ENCODE assay signal across 8 cellular contexts in genomic region chr10:22321831-22322662, GRCh38.
DNase-seq lines count a peak whose midpoint lies in the region; ATAC-seq and TF ChIP-seq lines count a peak whose summit lies in the region.

No MANE protein-coding gene starts in this region.

- H3K4me2 ChIP-seq in DOHH2 (ENCODE audit: low read length) (peak overlapping the region; percentile 71), MM.1S (ENCODE audit: low read depth, low read length) (peak overlapping the region; percentile 81)

- H3K9me3 ChIP-seq in DOHH2 (ENCODE audit: control insufficient read depth, insufficient read depth, low read length) (no peaks in the 10 kb centered on the region), MM.1S (replicated peaks; ENCODE audit: insufficient read depth, low read length) (no peaks in the 10 kb centered on the region), iPS-20b (ENCODE audit: insufficient read depth, low read depth, low read length) (no peaks in the 10 kb centered on the region)

- DNase-seq in MM.1S (no peak), astrocyte of the cerebellum (ENCODE audit: low read depth) (no peak), NCI-H1436 treated with DMSO at 0.1 percent for 48 hours (lab: John Stamatoyannopoulos, UW) (no peak), OCI-M2 (lab: John Stamatoyannopoulos, UW; ENCODE audit: unreplicated experiment) (no peak)

- H3K4me1 ChIP-seq in DOHH2 (ENCODE audit: control insufficient read depth, low read length), result peaks cover 43% of the 10 kb centered on the region
- H3K4me1 ChIP-seq in MM.1S (ENCODE audit: low read length), result peaks cover 45% of the 10 kb centered on the region
- peaks cover 39% of the 10 kb centered on the region; the same call in 1 of the 2 replicates for H3K4me1 ChIP-seq in iPS-20b (ENCODE audit: insufficient read depth, low read length)

- H3K27me3 ChIP-seq in DOHH2 (ENCODE audit: control insufficient read depth, low read length) (peaks cover 80% of the 10 kb centered on the region), MM.1S (replicated peaks; ENCODE audit: insufficient read depth, low read length) (peaks cover 18% of the 10 kb centered on the region), iPS-20b (ENCODE audit: insufficient read depth, low read length) (peaks cover 82% of the 10 kb centered on the region)

- peak overlapping the region; percentile 73 for H3K4me3 ChIP-seq in DOHH2 (ENCODE audit: low read length)
- H3K4me3 ChIP-seq in MM.1S (ENCODE audit: low read length), result peak overlapping the region; percentile 70
- H3K4me3 ChIP-seq in astrocyte of the cerebellum (ENCODE audit: low read depth, low read length), result peak overlapping the region; percentile 73
- H3K4me3 ChIP-seq in iPS-20b (ENCODE audit: low read length), result peak overlapping the region; percentile 56
- H3K4me3 ChIP-seq in skin epidermis, result peak overlapping the region; percentile 39 to 89 (median 55)

- ATAC-seq in GM21737 (IDR thresholded peaks at IDR 0.05; ENCODE audit: unreplicated experiment), result no peak

- H2AFZ ChIP-seq in MM.1S (ENCODE audit: low read length), result no peak overlapping the region

- H3K27ac ChIP-seq in DOHH2 (ENCODE audit: low read depth, low read length) (no peak overlapping the region), MM.1S (ENCODE audit: low read length) (no peak overlapping the region), iPS-20b (ENCODE audit: low read length) (no peak overlapping the region), skin epidermis (peak overlapping the region in 7 of 21 experiments; percentile 24 to 80 (median 50))

- no peaks in the 10 kb centered on the region for H3K9me2 ChIP-seq in DOHH2 (replicated peaks; ENCODE audit: control insufficient read depth, low read length)
- no peaks in the 10 kb centered on the region for H3K9me2 ChIP-seq in MM.1S (replicated peaks; ENCODE audit: insufficient read depth, low read length)

- in situ Hi-C loops in astrocyte of the cerebellum (cut with HindIII; ENCODE audit: low sequenced_read_pairs), result loop anchor here (25.0 kb wide), 1 partner anchor 240 kb away; no protein-coding TSS in a partner anchor

- TF ChIP-seq CTCF in DOHH2 (IDR thresholded peaks at IDR 0.05; ENCODE audit: low read depth, low read length, poor library complexity, severe bottlenecking) (no peak), MM.1S (IDR thresholded peaks at IDR 0.05; ENCODE audit: low read length) (no peak), astrocyte of the cerebellum (IDR thresholded peaks at IDR 0.05; ENCODE audit: low read depth, low read length, missing control alignments) (no peak)

- H3K79me2 ChIP-seq in DOHH2 (ENCODE audit: control insufficient read depth, low read length), result no peaks in the 10 kb centered on the region
- H3K79me2 ChIP-seq in MM.1S (ENCODE audit: low read length), result peaks cover 74% of the 10 kb centered on the region

- no peaks in the 10 kb centered on the region for H3K36me3 ChIP-seq in DOHH2 (ENCODE audit: control insufficient read depth, low read length)
- no peaks in the 10 kb centered on the region for H3K36me3 ChIP-seq in MM.1S (replicated peaks; ENCODE audit: insufficient read depth, low read length)
- H3K36me3 ChIP-seq in iPS-20b (ENCODE audit: insufficient read depth, low read depth, low read length), result no peaks in the 10 kb centered on the region

- H3K9ac ChIP-seq in MM.1S (ENCODE audit: low read length) (peak overlapping the region; percentile 69; the same call in 1 of the 2 replicates), iPS-20b (ENCODE audit: low read depth, low read length) (peak overlapping the region; percentile 19; the same call in 1 of the 2 replicates)

- peaks cover 52% of the 10 kb centered on the region for H3F3A ChIP-seq in DOHH2 (ENCODE audit: control insufficient read depth, insufficient read depth)
- H3F3A ChIP-seq in MM.1S (ENCODE audit: insufficient read depth, low read length), result peaks cover 46% of the 10 kb centered on the region

- H4K20me1 ChIP-seq in DOHH2 (ENCODE audit: control insufficient read depth, insufficient read depth, low read depth, low read length) (peaks cover 24% of the 10 kb centered on the region; the same call in 1 of the 2 replicates), MM.1S (ENCODE audit: insufficient read depth, low read length) (no peaks in the 10 kb centered on the region)
